ENCODE assay signal across 10 cellular contexts in genomic region chr15:85718271-85718971, GRCh38.
DNase-seq lines count a peak whose midpoint lies in the region; ATAC-seq and TF ChIP-seq lines count a peak whose summit lies in the region.
"Had no signal": no experiment of that assay in that cellular context is flagged by ENCODE, and none has a peak within 500 bp of the region (broad histone marks: within the 10 kb centered on the region; RNA-seq: fewer than 3 reads in every experiment).

No MANE protein-coding gene starts in this region.

- no peak for TF ChIP-seq POLR2A in transverse colon (IDR thresholded peaks at IDR 0.05)

- in situ Hi-C loops in transverse colon (cut with MboI; ENCODE audit: low pct_ligation_motif_present in 1 of 4, low pct_unique_long_range_greater_than_20kb in 1 of 4, low sequenced_read_pairs in 3 of 4), result loop anchor here in 1 of 4 donors (25.0 kb wide), 1 partner anchor 431 kb away; no protein-coding TSS in a partner anchor

- TF ChIP-seq EP300 in transverse colon (IDR thresholded peaks at IDR 0.05; ENCODE audit: low read depth), result no peak

- peak overlapping the region; percentile 65 for H3K27ac Mint-ChIP-seq in stimulated activated naive CD8-positive, alpha-beta T cell treated with anti-CD3 and anti-CD28 coated beads, Interleukin-15, Interleukin-2, amounts not matched to agents 100 ng/mL and 50 ng/mL, for 24 hours
- H3K27ac Mint-ChIP-seq in IgD-negative memory B cell, result peak overlapping the region; percentile 83 to 95 (median 92)

- DNase-seq in stimulated activated naive CD8-positive, alpha-beta T cell treated with anti-CD3 and anti-CD28 coated beads, Interleukin-15, Interleukin-2, amounts not matched to agents 100 U/mL and 50 U/mL, for 24 hours, result no peak
- no peak for DNase-seq in kidney glomerular epithelial cell (lab: John Stamatoyannopoulos, UW)
- no peak for DNase-seq in HEK293T (ENCODE audit: extremely low spot score)
- no peak for DNase-seq in transverse colon
- DNase-seq: esophagus squamous epithelium, SW 1271 had no signal

- H3K36me3 Mint-ChIP-seq in stimulated activated naive CD8-positive, alpha-beta T cell treated with anti-CD3 and anti-CD28 coated beads, Interleukin-15, Interleukin-2, amounts not matched to agents 100 ng/mL and 50 ng/mL, for 24 hours (ENCODE audit: low read depth), result peaks cover 94% of the 10 kb centered on the region
- no peaks in the 10 kb centered on the region for H3K36me3 Mint-ChIP-seq in IgD-negative memory B cell

- H3K27me3 Mint-ChIP-seq in stimulated activated naive CD8-positive, alpha-beta T cell treated with anti-CD3 and anti-CD28 coated beads, Interleukin-15, Interleukin-2, amounts not matched to agents 100 ng/mL and 50 ng/mL, for 24 hours, result no peaks in the 10 kb centered on the region
- no peaks in the 10 kb centered on the region for H3K27me3 Mint-ChIP-seq in IgD-negative memory B cell

- intact Hi-C loops in transverse colon (cut with DNase I; ENCODE audit: low total_unique reads), result no loop called here

- peaks cover 0 to 89% (median 36%) of the 10 kb centered on the region in 4 donors for H3K36me3 ChIP-seq in transverse colon

- H3K9me3 ChIP-seq in transverse colon, result no peaks in the 10 kb centered on the region
- H3K9me3 ChIP-seq: esophagus squamous epithelium had no signal

- no peaks in the 10 kb centered on the region for H3K9me3 Mint-ChIP-seq in stimulated activated naive CD8-positive, alpha-beta T cell treated with anti-CD3 and anti-CD28 coated beads, Interleukin-15, Interleukin-2, amounts not matched to agents 100 ng/mL and 50 ng/mL, for 24 hours
- no peaks in the 10 kb centered on the region for H3K9me3 Mint-ChIP-seq in IgD-negative memory B cell

- no peak overlapping the region for H3K4me3 ChIP-seq in transverse colon
- H3K4me3 ChIP-seq: esophagus squamous epithelium had no signal

- no peak overlapping the region for H3K4me3 Mint-ChIP-seq in stimulated activated naive CD8-positive, alpha-beta T cell treated with anti-CD3 and anti-CD28 coated beads, Interleukin-15, Interleukin-2, amounts not matched to agents 100 ng/mL and 50 ng/mL, for 24 hours
- peak overlapping the region in 3 of 4 donors; percentile 41 to 83 (median 67) for H3K4me3 Mint-ChIP-seq in IgD-negative memory B cell

- H3K27ac ChIP-seq in transverse colon, result no peak overlapping the region
- H3K27ac ChIP-seq: esophagus squamous epithelium had no signal

- H3K4me1 Mint-ChIP-seq in stimulated activated naive CD8-positive, alpha-beta T cell treated with anti-CD3 and anti-CD28 coated beads, Interleukin-15, Interleukin-2, amounts not matched to agents 100 ng/mL and 50 ng/mL, for 24 hours (ENCODE audit: low read depth), result peaks cover 44% of the 10 kb centered on the region
- H3K4me1 Mint-ChIP-seq in IgD-negative memory B cell, result peaks cover 33 to 37% (median 35%) of the 10 kb centered on the region in 3 donors

- TF ChIP-seq CTCF in transverse colon (IDR thresholded peaks at IDR 0.05), result no peak

- no peaks in the 10 kb centered on the region for H3K27me3 ChIP-seq in transverse colon
- H3K27me3 ChIP-seq: esophagus squamous epithelium had no signal

- ATAC-seq in stimulated activated naive CD8-positive, alpha-beta T cell treated with anti-CD3 and anti-CD28 coated beads, Interleukin-15, Interleukin-2, amounts not matched to agents 100 U/mL and 50 U/mL, for 24 hours, result no peak
- ATAC-seq in HG02588 (IDR thresholded peaks at IDR 0.05; ENCODE audit: unreplicated experiment) (peak; percentile 71), GM18873 (IDR thresholded peaks at IDR 0.05; ENCODE audit: low FRiP score, unreplicated experiment) (no peak)

- WGBS in transverse colon (ENCODE audit: low coverage in 1 of 2), 2 donors, result 81 to 87% methylated on average over 12 of the region's 12 CpGs

- CTCF ChIA-PET in HEK293T (lab: Yijun Ruan, JAX), result interaction anchor here (0.6 to 0.7 kb wide), 2 partner anchors 105 to 112 kb away, joined by 3 to 4 read pairs; no protein-coding TSS in a partner anchor

- peaks cover 0 to 3% (median 0%) of the 10 kb centered on the region in 4 donors for H3K4me1 ChIP-seq in transverse colon
- H3K4me1 ChIP-seq: esophagus squamous epithelium had no signal

- POLR2A ChIA-PET in HEK293T (lab: Yijun Ruan, JAX), result no interaction called here

TF ChIP-seq in HEK293T, 16 proteins besides CTCF, POLR2A, EP300 and RAD21:
- no peak for TF ChIP-seq NFRKB (IDR thresholded peaks at IDR 0.05)
- no peak for TF ChIP-seq CTBP1 (IDR thresholded peaks at IDR 0.05; ENCODE audit: borderline replicate concordance)
- no peak for TF ChIP-seq FOXM1 (IDR thresholded peaks at IDR 0.05; ENCODE audit: borderline replicate concordance)
- TF ChIP-seq TARDBP (IDR thresholded peaks at IDR 0.05), result no peak
- no peak for TF ChIP-seq FOXA1 (IDR thresholded peaks at IDR 0.05)
- TF ChIP-seq BHLHE40 (IDR thresholded peaks at IDR 0.05; ENCODE audit: borderline replicate concordance), result no peak
